Comparison of ENCODE assay signal across 1 cellular context in the genomic region with DNA sequence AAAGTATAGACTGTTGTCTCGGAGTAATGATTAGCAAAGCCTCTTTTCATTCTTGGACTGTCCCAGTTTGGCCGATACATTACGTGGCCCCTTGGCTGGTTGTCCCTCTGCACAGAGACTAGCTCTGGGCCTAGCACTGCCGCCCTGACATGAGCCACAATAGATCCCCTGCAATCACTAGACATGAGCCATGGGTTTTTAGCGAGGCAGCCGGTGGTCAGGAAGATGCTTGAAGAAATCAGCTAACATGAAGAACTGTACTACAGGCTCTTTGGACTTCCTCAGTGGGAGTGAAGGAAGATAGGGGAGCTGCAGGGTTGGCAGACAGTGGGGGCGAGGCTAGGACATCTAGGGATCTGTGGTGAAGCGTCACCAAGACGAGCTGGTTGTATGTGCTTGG.
A peak's percentile ranks its signal among the peaks of the same experiment; 100 is the strongest.
TF ChIP-seq lines count a peak whose summit lies in the region.

No MANE protein-coding gene starts in this region.

TF ChIP-seq in HepG2, 621 proteins besides CTCF, POLR2A, EP300 and RAD21 (continued from another document):
- TF ChIP-seq, protein P1, sequence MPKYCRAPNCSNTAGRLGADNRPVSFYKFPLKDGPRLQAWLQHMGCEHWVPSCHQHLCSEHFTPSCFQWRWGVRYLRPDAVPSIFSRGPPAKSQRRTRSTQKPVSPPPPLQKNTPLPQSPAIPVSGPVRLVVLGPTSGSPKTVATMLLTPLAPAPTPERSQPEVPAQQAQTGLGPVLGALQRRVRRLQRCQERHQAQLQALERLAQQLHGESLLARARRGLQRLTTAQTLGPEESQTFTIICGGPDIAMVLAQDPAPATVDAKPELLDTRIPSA (CRISPR knock-in tag; IDR thresholded peaks at IDR 0.05; ENCODE audit: borderline replicate concordance) = 0 out of 2 replicates have a peak, but pooled peaks have one; percentile 52
